ENCODE assay signal across 1 cellular context in genomic region chr17:38322897-38323296, GRCh38.
TF ChIP-seq lines count a peak whose summit lies in the region.

No MANE protein-coding gene starts in this region.

TF ChIP-seq in IMR-90, 13 proteins besides CTCF, POLR2A, EP300 and RAD21:
- TF ChIP-seq SMC3 (IDR thresholded peaks at IDR 0.05; ENCODE audit: low read depth, low read length) (no peak), MAZ (IDR thresholded peaks at IDR 0.05; ENCODE audit: borderline replicate concordance, low read depth, low read length) (no peak), ELK1 (IDR thresholded peaks at IDR 0.05; ENCODE audit: borderline replicate concordance, low read depth, low read length) (no peak), BHLHE40 (IDR thresholded peaks at IDR 0.05; ENCODE audit: low read depth, low read length) (no peak), CEBPB (IDR thresholded peaks at IDR 0.05; ENCODE audit: low read depth, low read length) (no peak), USF2 (IDR thresholded peaks at IDR 0.05; ENCODE audit: low read depth, low read length) (no peak), RCOR1 (IDR thresholded peaks at IDR 0.05; ENCODE audit: insufficient replicate concordance, low read length) (no peak), MXI1 (IDR thresholded peaks at IDR 0.05; ENCODE audit: borderline replicate concordance, low read depth, low read length) (no peak), RFX5 (IDR thresholded peaks at IDR 0.05; ENCODE audit: low read depth, low read length) (no peak), NFE2L2 (IDR thresholded peaks at IDR 0.05; ENCODE audit: low read depth, low read length) (no peak), CHD1 (IDR thresholded peaks at IDR 0.05; ENCODE audit: low read depth, low read length) (no peak), MAFK (IDR thresholded peaks at IDR 0.05; ENCODE audit: low read depth, low read length) (no peak), FOS (IDR thresholded peaks at IDR 0.05; ENCODE audit: low read depth, low read length) (no peak)
TF ChIP-seq in IMR-90: peak in this region for 0.
